In genomic region chr9:121813811-121814210, GRCh38 we compare ENCODE assay signal across 22 cellular contexts.
"Had no signal": no experiment of that assay in that cellular context is flagged by ENCODE, and none has a peak within 500 bp of the region (broad histone marks: within the 10 kb centered on the region; RNA-seq: fewer than 3 reads in every experiment).

No MANE protein-coding gene starts in this region.

- H3K27me3 ChIP-seq: MG63, SJSA1 had no signal

- ATAC-seq: HepG2 had no signal

- H3K27ac ChIP-seq: SJSA1, SK-N-MC had no signal

- H3K36me3 ChIP-seq: MG63, SJSA1 had no signal

- H3K4me3 ChIP-seq: MG63, SJSA1, SK-N-MC had no signal

- H3K9me3 ChIP-seq: MG63, SJSA1 had no signal

- DNase-seq: IMR-90, Karpas-422, KG1, MG63, NCI-H1092, NCI-H1436, NCI-H187, NCI-H2029, NCI-H2081 treated with DMSO at 0.1 percent for 48 hours, NCI-H2171, NCI-H226, NCI-H446, NCI-H510A, NCI-H524 treated with DMSO at 0.1 percent for 48 hours, NCI-H69, NCI-H774, Right ventricle myocardium superior, RPMI8226, SIG-M5 had no signal

- H3K4me1 ChIP-seq: SJSA1 had no signal
